17 cellular contexts compared by ENCODE assay signal in genomic region chr10:12819656-12820055, GRCh38.
DNase-seq lines count a peak whose midpoint lies in the region; ATAC-seq and TF ChIP-seq lines count a peak whose summit lies in the region.
"Had no signal": no experiment of that assay in that cellular context is flagged by ENCODE, and none has a peak within 500 bp of the region (broad histone marks: within the 10 kb centered on the region; RNA-seq: fewer than 3 reads in every experiment).

No MANE protein-coding gene starts in this region.

- H3K27ac Mint-ChIP-seq in GM23338 = no peak overlapping the region
- H3K27ac Mint-ChIP-seq in WTC11 = peak overlapping the region; percentile 58; the same call in 1 of the 2 replicates
- H3K27ac Mint-ChIP-seq in memory B cell = peak overlapping the region; percentile 75
- peak overlapping the region; percentile 90 for H3K27ac Mint-ChIP-seq in osteocyte (ENCODE audit: unreplicated experiment)

- H3K36me3 Mint-ChIP-seq in GM23338 (ENCODE audit: low read depth) (peaks cover 9% of the 10 kb centered on the region; the same call in 2 of the 3 replicates), WTC11 (no peaks in the 10 kb centered on the region; the same call in 1 of the 2 replicates), memory B cell (peaks cover 53% of the 10 kb centered on the region), osteocyte (ENCODE audit: unreplicated experiment) (no peaks in the 10 kb centered on the region)

- H3K27me3 ChIP-seq in GM23338 (ENCODE audit: insufficient read depth) (no peaks in the 10 kb centered on the region), GM23248 (replicated peaks; ENCODE audit: insufficient read depth) (no peaks in the 10 kb centered on the region)
- H3K27me3 ChIP-seq: Peyer's patch, SJSA1 had no signal

- no peak for TF ChIP-seq POLR2A in lower leg skin (IDR thresholded peaks at IDR 0.05)

- H3F3A ChIP-seq in GM23338 (replicated peaks; ENCODE audit: low read depth) (no peaks in the 10 kb centered on the region), GM23248 (ENCODE audit: insufficient read depth) (no peaks in the 10 kb centered on the region)

- ATAC-seq in GM23338 (peak; percentile 18; the same call in 2 of the 3 replicates), WTC11 (no peak), memory B cell (ENCODE audit: low read depth) (no peak), GM19452 (IDR thresholded peaks at IDR 0.05; ENCODE audit: unreplicated experiment) (no peak)
- ATAC-seq: HCT116 had no signal

- H3K36me3 ChIP-seq in GM23338 (ENCODE audit: insufficient read depth) = no peaks in the 10 kb centered on the region; the same call in 1 of the 2 replicates
- no peaks in the 10 kb centered on the region for H3K36me3 ChIP-seq in GM23248 (ENCODE audit: low read depth)
- H3K36me3 ChIP-seq: SJSA1 had no signal

- intact Hi-C loops in lower leg skin (cut with DNase I; ENCODE audit: low total_unique reads) = no loop called here

- H3K27me3 Mint-ChIP-seq in GM23338 (ENCODE audit: insufficient read depth, low read depth, poor library complexity) (peaks cover 10% of the 10 kb centered on the region), WTC11 (ENCODE audit: low read depth) (no peaks in the 10 kb centered on the region), memory B cell (no peaks in the 10 kb centered on the region), osteocyte (ENCODE audit: unreplicated experiment) (no peaks in the 10 kb centered on the region)
- H3K27me3 Mint-ChIP-seq: CD4-positive, CD25-positive, alpha-beta regulatory T cell had no signal

- POLR2A ChIA-PET in WTC11 (lab: Charles Lee) = interaction anchor here (0.6 kb wide), 1 partner anchor 445 kb away, joined by 8 read pairs; no protein-coding TSS in a partner anchor

- DNase-seq in GM23338 (ENCODE audit: low spot score) (no peak), WTC11 (ENCODE audit: low spot score) (no peak), memory B cell (ENCODE audit: low spot score in 2 of 2) (no peak), osteocyte (ENCODE audit: extremely low spot score, unreplicated experiment) (no peak), lower leg skin (ENCODE audit: low spot score in 2 of 2) (no peak), GM23248 (no peak)
- DNase-seq: CD4-positive, CD25-positive, alpha-beta regulatory T cell; Karpas-422; NCI-H1694 treated with DMSO at 0.1 percent for 48 hours; NCI-H2081 treated with DMSO at 0.1 percent for 48 hours; NCI-H2171 treated with DMSO at 0.1 percent for 48 hours; NCI-H446; NCI-H526; Peyer's patch had no signal

- H2AFZ ChIP-seq in GM23338 (no peak overlapping the region), GM23248 (no peak overlapping the region)

- no peaks in the 10 kb centered on the region for H4K20me1 ChIP-seq in GM23338 (replicated peaks; ENCODE audit: insufficient read depth)
- no peaks in the 10 kb centered on the region for H4K20me1 ChIP-seq in GM23248 (ENCODE audit: insufficient read depth)

- H3K4me3 Mint-ChIP-seq in GM23338 (no peak overlapping the region), WTC11 (no peak overlapping the region), memory B cell (no peak overlapping the region), osteocyte (ENCODE audit: unreplicated experiment) (no peak overlapping the region)
- H3K4me3 Mint-ChIP-seq: CD4-positive, CD25-positive, alpha-beta regulatory T cell had no signal

- 0 out of 2 replicates have a peak, but pooled peaks cover 3% of the 10 kb centered on the region for H3K4me1 ChIP-seq in GM23338 (ENCODE audit: insufficient read depth)
- H3K4me1 ChIP-seq in GM23248 (ENCODE audit: insufficient read depth) = no peaks in the 10 kb centered on the region
- H3K4me1 ChIP-seq: Peyer's patch, SJSA1 had no signal

- H3K4me2 ChIP-seq in GM23338 = no peak overlapping the region
- no peak overlapping the region for H3K4me2 ChIP-seq in GM23248 (ENCODE audit: unreplicated experiment)

- peaks cover 10% of the 10 kb centered on the region for H3K4me1 Mint-ChIP-seq in GM23338
- H3K4me1 Mint-ChIP-seq in WTC11 = peaks cover 11% of the 10 kb centered on the region
- no peaks in the 10 kb centered on the region for H3K4me1 Mint-ChIP-seq in memory B cell
- H3K4me1 Mint-ChIP-seq in osteocyte (ENCODE audit: unreplicated experiment) = peaks cover 52% of the 10 kb centered on the region

- H3K9me2 ChIP-seq in GM23338 (ENCODE audit: insufficient read depth) (no peaks in the 10 kb centered on the region), GM23248 (ENCODE audit: insufficient read depth) (no peaks in the 10 kb centered on the region)

- no peaks in the 10 kb centered on the region for H3K9me3 ChIP-seq in GM23248 (ENCODE audit: low read depth)
- H3K9me3 ChIP-seq: Peyer's patch, SJSA1 had no signal

- in situ Hi-C loops in GM23248 (cut with MboI) = no loop called here

- no peaks in the 10 kb centered on the region for H3K9me3 Mint-ChIP-seq in GM23338
- no peaks in the 10 kb centered on the region for H3K9me3 Mint-ChIP-seq in WTC11
- H3K9me3 Mint-ChIP-seq in memory B cell = no peaks in the 10 kb centered on the region
- no peaks in the 10 kb centered on the region for H3K9me3 Mint-ChIP-seq in osteocyte (ENCODE audit: unreplicated experiment)
- H3K9me3 Mint-ChIP-seq: CD4-positive, CD25-positive, alpha-beta regulatory T cell had no signal

- TF ChIP-seq CTCF in GM23338 (conservative IDR thresholded peaks at IDR 0.05; ENCODE audit: low read depth in 2 of 2) = no peak
- no peak for TF ChIP-seq CTCF in WTC11 (IDR thresholded peaks at IDR 0.05)
- no peak for TF ChIP-seq CTCF in osteocyte (IDR thresholded peaks at IDR 0.05)
- no peak for TF ChIP-seq CTCF in lower leg skin (IDR thresholded peaks at IDR 0.05)

- CTCF ChIA-PET in WTC11 (lab: Charles Lee) = interaction anchor here (1.2 kb wide), 1 partner anchor 112 kb away, joined by 3 read pairs; no protein-coding TSS in a partner anchor

- H3K79me2 ChIP-seq in GM23338 (replicated peaks; ENCODE audit: insufficient read depth) (no peaks in the 10 kb centered on the region), GM23248 (ENCODE audit: insufficient read depth) (no peaks in the 10 kb centered on the region)

- 93 to 98% methylated on average over 10 of the region's 10 CpGs for WGBS in lower leg skin, 2 donors
- 87% methylated on average over 9 to 10 of the region's 10 CpGs for WGBS in GM23248 (ENCODE audit: low coverage in 1 of 2, low lambda C conversion rate in 2 of 2, missing lambda C conversion rate in 2 of 2), 2 experiments

- H3K9ac ChIP-seq in GM23248 = no peak overlapping the region

- H3K4me3 ChIP-seq in GM23338 (no peak overlapping the region), lower leg skin (ENCODE audit: low read depth, poor library complexity, severe bottlenecking) (no peak overlapping the region), GM23248 (no peak overlapping the region)
- H3K4me3 ChIP-seq: Peyer's patch, SJSA1 had no signal

- H3K27ac ChIP-seq in GM23338 (ENCODE audit: low read depth) = no peak overlapping the region
- no peak overlapping the region for H3K27ac ChIP-seq in GM23248
- H3K27ac ChIP-seq: Peyer's patch, SJSA1 had no signal

TF ChIP-seq in GM23338, 12 proteins besides CTCF, POLR2A, EP300 and RAD21 (continues in another document):
- no peak for TF ChIP-seq ETS1 (IDR thresholded peaks at IDR 0.05)
- no peak for TF ChIP-seq ZNF331 (CRISPR knock-in tag; IDR thresholded peaks at IDR 0.05; ENCODE audit: low read depth)
- TF ChIP-seq EZH2 (IDR thresholded peaks at IDR 0.05; ENCODE audit: low read depth, unreplicated experiment) = no peak

TF ChIP-seq in WTC11, 78 proteins besides CTCF, POLR2A, EP300 and RAD21:
- TF ChIP-seq ZBTB21 (CRISPR knock-in tag; IDR thresholded peaks at IDR 0.05; ENCODE audit: borderline replicate concordance) (no peak), ZNF532 (CRISPR knock-in tag; IDR thresholded peaks at IDR 0.05; ENCODE audit: borderline replicate concordance) (no peak), ZNF232 (CRISPR knock-in tag; IDR thresholded peaks at IDR 0.05) (no peak)
TF ChIP-seq in WTC11: peak in this region for 0.
